In the genomic region with DNA sequence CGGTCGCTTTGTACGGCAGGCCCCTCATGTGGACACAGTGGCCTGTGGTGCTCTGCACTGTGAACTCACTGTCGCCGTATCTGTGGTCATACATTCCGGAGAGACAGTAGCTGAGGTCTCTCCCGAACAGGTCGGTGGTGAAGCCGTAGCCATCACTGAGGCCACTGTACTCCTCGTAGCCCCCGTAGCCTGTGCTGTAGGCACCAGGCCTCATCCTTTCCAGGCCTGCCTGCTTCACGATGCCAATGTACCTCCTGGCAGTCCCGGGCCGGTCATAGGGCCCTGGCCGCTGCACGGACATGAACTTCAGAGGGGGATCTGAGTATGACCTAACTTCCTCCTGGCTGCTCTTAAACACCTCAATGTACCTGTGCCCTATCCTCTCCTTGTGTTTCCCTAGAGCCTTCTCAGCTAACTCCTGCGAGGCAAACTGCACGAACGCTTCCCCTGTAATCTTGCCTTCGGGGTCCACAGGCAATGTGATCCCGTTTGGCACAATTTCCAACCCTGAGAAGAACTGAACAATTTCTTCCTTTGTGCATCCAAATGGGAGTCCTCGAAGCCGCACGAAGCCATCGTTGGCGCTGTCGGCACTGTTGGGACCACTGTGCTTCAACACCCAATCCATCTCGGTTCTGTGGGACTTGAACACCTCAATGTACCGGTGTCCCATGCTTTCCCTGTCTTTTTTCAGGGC, we compare ENCODE assay signal across 13 cellular contexts. TPM values are rescaled to one million over a fixed set of nuclear protein-coding genes. Genes with fewer than 3 reads are reported as not detected.
DNase-seq lines count a peak whose midpoint lies in the region; ATAC-seq and TF ChIP-seq lines count a peak whose summit lies in the region.
"Had no signal": no experiment of that assay in that cellular context is flagged by ENCODE, and none has a peak within 500 bp of the region (broad histone marks: within the 10 kb centered on the region; RNA-seq: fewer than 3 reads in every experiment).

No MANE protein-coding gene starts in this region.

- H3K27ac ChIP-seq in substantia nigra (ENCODE audit: low read depth, low read length, poor library complexity, severe bottlenecking) (peak overlapping the region; percentile 17), suprapubic skin (no peak overlapping the region)
- H3K27ac ChIP-seq: pancreas, SJSA1, tibial artery had no signal

- CTCF ChIA-PET in activated naive CD4-positive, alpha-beta T cell treated with anti-CD3 and anti-CD28 coated beads for 36 hours (lab: Charles Lee) = interaction anchor here (0.7 kb wide), 1 partner anchor 70 kb away, joined by 3 read pairs; no protein-coding TSS in a partner anchor
- CTCF ChIA-PET in T-cell (lab: Charles Lee) = interaction anchor here in 1 of 2 donors (0.5 kb wide), 1 partner anchor 73 kb away, joined by 4 read pairs; no protein-coding TSS in a partner anchor

- H3K4me1 Mint-ChIP-seq in activated naive CD4-positive, alpha-beta T cell treated with anti-CD3 and anti-CD28 coated beads for 36 hours (ENCODE audit: low read depth) = peaks cover 51% of the 10 kb centered on the region
- peaks cover 49 to 65% (median 58%) of the 10 kb centered on the region in 3 donors for H3K4me1 Mint-ChIP-seq in T-cell
- H3K4me1 Mint-ChIP-seq in immature natural killer cell = peaks cover 41 to 64% of the 10 kb centered on the region in 2 donors

- H3K36me3 Mint-ChIP-seq in activated naive CD4-positive, alpha-beta T cell treated with anti-CD3 and anti-CD28 coated beads for 36 hours (ENCODE audit: low read depth) = peaks cover 53% of the 10 kb centered on the region
- H3K36me3 Mint-ChIP-seq in T-cell (peaks cover 43% of the 10 kb centered on the region), immature natural killer cell (peaks cover 10 to 35% (median 34%) of the 10 kb centered on the region in 3 donors)

- no peak for DNase-seq in activated naive CD4-positive, alpha-beta T cell treated with anti-CD3 and anti-CD28 coated beads for 36 hours
- no peak for DNase-seq in activated naive CD4-positive, alpha-beta T cell treated with anti-CD3 and anti-CD28 coated beads, Interleukin-2, amount 50 U/mL, for 16 hours
- no peak for DNase-seq in T-cell
- no peak for DNase-seq in immature natural killer cell
- DNase-seq in substantia nigra (lab: John Stamatoyannopoulos, UW) = no peak
- no peak for DNase-seq in suprapubic skin (ENCODE audit: low spot score in 2 of 2)
- DNase-seq in GM19240 (ENCODE audit: insufficient read length, low spot score) = no peak
- DNase-seq: mesendoderm, NCI-H2081 treated with DMSO at 0.1 percent for 48 hours had no signal

- peaks cover 22% of the 10 kb centered on the region for H3K4me1 ChIP-seq in suprapubic skin
- H3K4me1 ChIP-seq: SJSA1 had no signal

- intact Hi-C loops in activated naive CD4-positive, alpha-beta T cell treated with anti-CD3 and anti-CD28 coated beads for 36 hours (cut with micrococcal nuclease) = no loop called here

- H3K36me3 ChIP-seq in suprapubic skin = peaks cover 74% of the 10 kb centered on the region

- no peak for TF ChIP-seq CTCF in suprapubic skin (IDR thresholded peaks at IDR 0.05)

- H3K27me3 Mint-ChIP-seq in activated naive CD4-positive, alpha-beta T cell treated with anti-CD3 and anti-CD28 coated beads for 36 hours (ENCODE audit: low read depth) = no peaks in the 10 kb centered on the region
- H3K27me3 Mint-ChIP-seq in T-cell (no peaks in the 10 kb centered on the region), immature natural killer cell (ENCODE audit: low read depth in 3 of 3) (peaks cover 3 to 4% (median 3%) of the 10 kb centered on the region in 3 donors)

- no peak for ATAC-seq in T-cell (replicated peaks in 1 of 4)
- no peak for ATAC-seq in GM19467 (IDR thresholded peaks at IDR 0.05; ENCODE audit: unreplicated experiment)
- ATAC-seq: pancreas had no signal

- no peaks in the 10 kb centered on the region for H3K27me3 ChIP-seq in suprapubic skin
- H3K27me3 ChIP-seq: pancreas, SJSA1, tibial artery had no signal

- no peaks in the 10 kb centered on the region for H3K9me3 ChIP-seq in suprapubic skin
- H3K9me3 ChIP-seq: pancreas, SJSA1, tibial artery had no signal

- POLR2A ChIA-PET in T-cell (lab: Charles Lee) = no interaction called here

- no peak for TF ChIP-seq POLR2A in suprapubic skin (IDR thresholded peaks at IDR 0.05)

- H3K4me3 ChIP-seq in suprapubic skin = no peak overlapping the region
- H3K4me3 ChIP-seq: pancreas, SJSA1, tibial artery had no signal

- 89% methylated on average over 22 of the region's 29 CpGs for WGBS in suprapubic skin

- no peaks in the 10 kb centered on the region for H3K9me3 Mint-ChIP-seq in activated naive CD4-positive, alpha-beta T cell treated with anti-CD3 and anti-CD28 coated beads for 36 hours
- H3K9me3 Mint-ChIP-seq in T-cell (no peaks in the 10 kb centered on the region), immature natural killer cell (no peaks in the 10 kb centered on the region)

- no peak overlapping the region for H3K4me3 Mint-ChIP-seq in activated naive CD4-positive, alpha-beta T cell treated with anti-CD3 and anti-CD28 coated beads for 36 hours
- H3K4me3 Mint-ChIP-seq in T-cell (peak overlapping the region in 1 of 3 donors; percentile 9), immature natural killer cell (no peak overlapping the region)

- H3K27ac Mint-ChIP-seq in activated naive CD4-positive, alpha-beta T cell treated with anti-CD3 and anti-CD28 coated beads for 36 hours = peak overlapping the region; percentile 61
- H3K27ac Mint-ChIP-seq in T-cell (peak overlapping the region; percentile 59 to 72), immature natural killer cell (peak overlapping the region; percentile 62 to 92 (median 75))

- no peak for TF ChIP-seq EP300 in suprapubic skin (IDR thresholded peaks at IDR 0.05)

RNA-seq across cellular contexts. Expression of a gene that starts 15.7 kb away (rescaled TPM):
- not detected for total RNA-seq in activated naive CD4-positive, alpha-beta T cell treated with anti-CD3 and anti-CD28 coated beads for 36 hours
- total RNA-seq in T-cell = not detected
- not detected for polyA plus RNA-seq in immature natural killer cell
- not detected for total RNA-seq in suprapubic skin
- total RNA-seq: SJSA1 had no signal

RNA-seq across cellular contexts. Expression of a gene that starts 21.9 kb away (rescaled TPM):
- 100 to 1,000 TPM; 379 to 383 TPM for total RNA-seq in activated naive CD4-positive, alpha-beta T cell treated with anti-CD3 and anti-CD28 coated beads for 36 hours
- total RNA-seq in T-cell (100 to 1,000 TPM; 124 to 224 (median 206) TPM), suprapubic skin (100 to 1,000 TPM; 180 to 248 (median 217) TPM)
- polyA plus RNA-seq in immature natural killer cell = 100 to 1,000 TPM; 184 to 274 (median 203) TPM

RNA-seq across cellular contexts. Expression of a gene that starts 49.8 kb away (rescaled TPM):
- 1 to 10 TPM; 2.3 to 2.7 TPM for total RNA-seq in activated naive CD4-positive, alpha-beta T cell treated with anti-CD3 and anti-CD28 coated beads for 36 hours
- total RNA-seq in T-cell = 1 to 10 TPM; 3.2 to 8.5 (median 5.2) TPM
- 10 to 100 TPM in 2 of 3 donors, 1 to 10 TPM in 1; 7.7 to 15.8 (median 13.0) TPM for polyA plus RNA-seq in immature natural killer cell
- total RNA-seq in suprapubic skin = 10 to 100 TPM in 2 of 4 donors, 1 to 10 TPM in 2; 6.5 to 16.0 (median 10.8) TPM
